Comparison of ENCODE assay signal across 12 cellular contexts in genomic region chr14:68959035-68959434, GRCh38. TPM values are rescaled to one million over a fixed set of nuclear protein-coding genes. Genes with fewer than 3 reads are reported as not detected.
DNase-seq lines count a peak whose midpoint lies in the region; ATAC-seq and TF ChIP-seq lines count a peak whose summit lies in the region.
"Had no signal": no experiment of that assay in that cellular context is flagged by ENCODE, and none has a peak within 500 bp of the region (broad histone marks: within the 10 kb centered on the region; RNA-seq: fewer than 3 reads in every experiment).

No MANE protein-coding gene starts in this region.

- intact Hi-C loops in esophagus muscularis mucosa (cut with DNase I) (no loop called here), posterior vena cava (cut with DNase I) (no loop called here)

- no peaks in the 10 kb centered on the region for H3K9me3 ChIP-seq in BLaER1
- no peaks in the 10 kb centered on the region for H3K9me3 ChIP-seq in RWPE2 (ENCODE audit: severe bottlenecking)
- no peaks in the 10 kb centered on the region for H3K9me3 ChIP-seq in esophagus muscularis mucosa
- H3K9me3 ChIP-seq: psoas muscle had no signal

- peak overlapping the region; percentile 53 for H3K4me2 ChIP-seq in BLaER1

- H3K4me3 ChIP-seq in BLaER1 (no peak overlapping the region), RWPE2 (ENCODE audit: severe bottlenecking) (no peak overlapping the region), esophagus muscularis mucosa (peak overlapping the region in 1 of 4 donors; percentile 8)
- H3K4me3 ChIP-seq: psoas muscle had no signal

- POLR2A ChIA-PET in HEK293T (lab: Yijun Ruan, JAX): no interaction called here

- H3K36me3 ChIP-seq in BLaER1: peaks cover 10% of the 10 kb centered on the region
- peaks cover 80% of the 10 kb centered on the region for H3K36me3 ChIP-seq in RWPE2 (ENCODE audit: low read depth)
- peaks cover 0 to 10% (median 8%) of the 10 kb centered on the region in 4 donors for H3K36me3 ChIP-seq in esophagus muscularis mucosa

- CTCF ChIA-PET in HEK293T (lab: Yijun Ruan, JAX): interaction anchor here (0.7 kb wide), 1 partner anchor 33 kb away, joined by 4 read pairs; no protein-coding TSS in a partner anchor

- TF ChIP-seq POLR2A in esophagus muscularis mucosa (IDR thresholded peaks at IDR 0.05; ENCODE audit: low read depth): no peak

- H3K27me3 ChIP-seq in BLaER1 (no peaks in the 10 kb centered on the region), RWPE2 (ENCODE audit: insufficient read depth, poor library complexity, severe bottlenecking) (no peaks in the 10 kb centered on the region), esophagus muscularis mucosa (no peaks in the 10 kb centered on the region)

- H3K4me1 ChIP-seq in BLaER1: peaks cover 66% of the 10 kb centered on the region
- peaks cover 100% of the 10 kb centered on the region for H3K4me1 ChIP-seq in RWPE2 (ENCODE audit: insufficient read depth, poor library complexity, severe bottlenecking)
- H3K4me1 ChIP-seq in esophagus muscularis mucosa: peaks cover 83 to 100% (median 99%) of the 10 kb centered on the region in 4 donors

- TF ChIP-seq CTCF in RWPE2 (IDR thresholded peaks at IDR 0.05; ENCODE audit: poor library complexity, severe bottlenecking) (no peak), esophagus muscularis mucosa (IDR thresholded peaks at IDR 0.05) (no peak)

- no peak for DNase-seq in RWPE2 (ENCODE audit: low spot score)
- DNase-seq in esophagus muscularis mucosa (ENCODE audit: extremely low spot score): no peak
- peak; percentile 9 for DNase-seq in posterior vena cava (ENCODE audit: low spot score)
- DNase-seq in HEK293T (ENCODE audit: extremely low spot score): no peak
- DNase-seq in NCI-H187 treated with DMSO at 0.1 percent for 48 hours (lab: John Stamatoyannopoulos, UW): no peak
- no peak for DNase-seq in MV-4-11 (lab: John Stamatoyannopoulos, UW)
- DNase-seq: activated CD4-positive, alpha-beta T cell treated with anti-CD3 and anti-CD28 coated beads, Interleukin-2, amount 50 U/mL, for 48 hours; CD8-positive, alpha-beta memory T cell; NCI-H1694 treated with DMSO at 0.1 percent for 48 hours; psoas muscle had no signal

- H3K27ac ChIP-seq in BLaER1 (no peak overlapping the region), RWPE2 (ENCODE audit: poor library complexity, severe bottlenecking) (peak overlapping the region; percentile 98), esophagus muscularis mucosa (replicated peaks in 1 of 4) (peak overlapping the region; percentile 90 to 98 (median 97))
- H3K27ac ChIP-seq: psoas muscle had no signal

- H3K9ac ChIP-seq in BLaER1: 0 out of 2 replicates have a peak overlapping the region, but pooled peaks have one; percentile 5

- peaks cover 62% of the 10 kb centered on the region for H4K20me1 ChIP-seq in BLaER1

- 23% methylated on average over 4 of the region's 4 CpGs for WGBS in esophagus muscularis mucosa

- 0 out of 3 replicates have a peak, but pooled peaks have one; percentile 2 for ATAC-seq in RWPE2 (ENCODE audit: low read depth)
- ATAC-seq in HG03175 (IDR thresholded peaks at IDR 0.05; ENCODE audit: unreplicated experiment): no peak
- ATAC-seq: psoas muscle had no signal

- no peak for TF ChIP-seq EP300 in esophagus muscularis mucosa (IDR thresholded peaks at IDR 0.05)

TF ChIP-seq in HEK293T, 16 proteins besides CTCF, POLR2A, EP300 and RAD21:
- TF ChIP-seq FOXK2 (IDR thresholded peaks at IDR 0.05) (no peak), SP1 (IDR thresholded peaks at IDR 0.05) (no peak), L3MBTL2 (conservative IDR thresholded peaks at IDR 0.05) (no peak), ARNT (IDR thresholded peaks at IDR 0.05) (no peak), ELF4 (IDR thresholded peaks at IDR 0.05) (no peak), FOXM1 (IDR thresholded peaks at IDR 0.05; ENCODE audit: borderline replicate concordance) (no peak), TARDBP (IDR thresholded peaks at IDR 0.05) (no peak), ZNF384 (IDR thresholded peaks at IDR 0.05) (no peak), HDGF (IDR thresholded peaks at IDR 0.05; ENCODE audit: borderline replicate concordance) (no peak), BHLHE40 (IDR thresholded peaks at IDR 0.05; ENCODE audit: borderline replicate concordance) (no peak), FOXA1 (IDR thresholded peaks at IDR 0.05) (no peak), CTBP1 (IDR thresholded peaks at IDR 0.05; ENCODE audit: borderline replicate concordance) (no peak)
- TF ChIP-seq, protein P1, sequence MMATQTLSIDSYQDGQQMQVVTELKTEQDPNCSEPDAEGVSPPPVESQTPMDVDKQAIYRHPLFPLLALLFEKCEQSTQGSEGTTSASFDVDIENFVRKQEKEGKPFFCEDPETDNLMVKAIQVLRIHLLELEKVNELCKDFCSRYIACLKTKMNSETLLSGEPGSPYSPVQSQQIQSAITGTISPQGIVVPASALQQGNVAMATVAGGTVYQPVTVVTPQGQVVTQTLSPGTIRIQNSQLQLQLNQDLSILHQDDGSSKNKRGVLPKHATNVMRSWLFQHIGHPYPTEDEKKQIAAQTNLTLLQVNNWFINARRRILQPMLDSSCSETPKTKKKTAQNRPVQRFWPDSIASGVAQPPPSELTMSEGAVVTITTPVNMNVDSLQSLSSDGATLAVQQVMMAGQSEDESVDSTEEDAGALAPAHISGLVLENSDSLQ (IDR thresholded peaks at IDR 0.05): no peak

RNA-seq across cellular contexts. Expression of gene ACTN1, which starts 20.1 kb away (rescaled TPM):
- 1,000 to 10,000 TPM in 3 of 4 donors, 100 to 1,000 TPM in 1; 958 to 2,110 (median 1,439) TPM for total RNA-seq in esophagus muscularis mucosa
- 100 to 1,000 TPM; 665 to 826 TPM for total RNA-seq in posterior vena cava
